ENCODE assay signal across 8 cellular contexts in the genomic region with DNA sequence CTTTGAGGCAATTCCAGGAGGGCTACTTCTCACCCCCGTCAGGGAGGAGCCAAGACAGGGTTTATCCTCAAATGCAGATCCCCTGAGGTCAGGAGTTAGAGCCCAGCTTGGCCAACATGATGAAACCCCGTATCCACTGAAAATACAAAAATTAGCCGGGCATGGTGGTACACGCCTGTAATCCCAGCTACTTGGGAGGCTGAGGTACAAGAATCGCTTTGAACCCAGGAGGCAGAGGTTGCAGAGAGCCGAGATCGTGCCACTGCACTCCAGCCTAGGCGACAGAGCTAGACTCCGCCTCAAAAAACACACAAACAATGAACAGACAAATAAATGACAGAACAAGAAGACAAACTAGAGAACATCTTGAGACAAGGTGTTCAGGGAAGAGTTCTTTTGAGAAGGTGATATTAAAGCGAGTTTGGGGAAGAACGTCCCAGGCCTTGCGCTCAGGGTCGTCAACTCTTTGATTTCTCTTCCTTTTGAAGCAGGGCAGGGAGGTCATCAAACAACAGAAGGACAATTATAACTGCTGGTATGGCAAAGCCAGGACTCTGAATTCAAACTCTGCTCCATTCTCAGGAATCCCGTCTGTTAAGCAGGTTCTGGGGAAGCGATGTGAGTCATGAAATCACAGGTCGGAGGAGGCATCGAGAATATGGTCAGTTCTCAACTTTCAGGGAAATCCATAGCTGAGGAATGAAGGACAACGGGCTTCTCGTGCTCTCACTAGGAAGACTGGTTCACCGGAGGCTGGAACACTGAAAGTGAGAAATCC. TPM values are rescaled to one million over a fixed set of nuclear protein-coding genes. Genes with fewer than 3 reads are reported as not detected.
DNase-seq lines count a peak whose midpoint lies in the region; ATAC-seq and TF ChIP-seq lines count a peak whose summit lies in the region.

No MANE protein-coding gene starts in this region.

- ATAC-seq in stimulated activated naive CD8-positive, alpha-beta T cell treated with anti-CD3 and anti-CD28 coated beads, Interleukin-15, Interleukin-2, amounts not matched to agents 100 U/mL and 50 U/mL, for 24 hours = no peak
- no peak for ATAC-seq in HG03469 (IDR thresholded peaks at IDR 0.05; ENCODE audit: unreplicated experiment)

- H3K36me3 ChIP-seq in adrenal gland (replicated peaks in 1 of 2) (no peaks in the 10 kb centered on the region), kidney epithelial cell (ENCODE audit: control insufficient read depth, insufficient read depth, low read length) (peaks cover 1% of the 10 kb centered on the region), thyroid gland (no peaks in the 10 kb centered on the region)

- H3K4me3 ChIP-seq in adrenal gland = peak overlapping the region in 3 of 4 donors; percentile 54 to 88 (median 64)
- H3K4me3 ChIP-seq in kidney epithelial cell (ENCODE audit: low read depth, low read length) = peak overlapping the region; percentile 62
- H3K4me3 ChIP-seq in thyroid gland (replicated peaks in 1 of 3) = peak overlapping the region; percentile 32 to 95 (median 45)

- peaks cover 54% of the 10 kb centered on the region for H3K4me1 Mint-ChIP-seq in stimulated activated naive CD8-positive, alpha-beta T cell treated with anti-CD3 and anti-CD28 coated beads, Interleukin-15, Interleukin-2, amounts not matched to agents 100 ng/mL and 50 ng/mL, for 24 hours (ENCODE audit: low read depth)

- intact Hi-C loops in adrenal gland (cut with DNase I) = loop anchor here in 1 of 2 donors (10.0 kb wide), 1 partner anchor 72 kb away; no protein-coding TSS in a partner anchor
- intact Hi-C loops in thyroid gland (cut with DNase I) = no loop called here

- no peak for TF ChIP-seq POLR2A in adrenal gland (IDR thresholded peaks at IDR 0.05)
- TF ChIP-seq POLR2A in thyroid gland (IDR thresholded peaks at IDR 0.05) = no peak

- in situ Hi-C loops in KBM-7 (cut with MboI; ENCODE audit: low pct_unique_long_range_greater_than_20kb, low sequenced_read_pairs) = no loop called here

- H3K4me1 ChIP-seq in adrenal gland (replicated peaks in 1 of 2) (peaks cover 24 to 31% of the 10 kb centered on the region in 2 donors), thyroid gland (peaks cover 24 to 38% of the 10 kb centered on the region in 2 donors)

- peak overlapping the region; percentile 97 for H3K27ac Mint-ChIP-seq in stimulated activated naive CD8-positive, alpha-beta T cell treated with anti-CD3 and anti-CD28 coated beads, Interleukin-15, Interleukin-2, amounts not matched to agents 100 ng/mL and 50 ng/mL, for 24 hours

- H3K27me3 ChIP-seq in adrenal gland (no peaks in the 10 kb centered on the region), kidney epithelial cell (ENCODE audit: control insufficient read depth, insufficient read depth, low read length) (no peaks in the 10 kb centered on the region), thyroid gland (no peaks in the 10 kb centered on the region)

- no peaks in the 10 kb centered on the region for H3K27me3 Mint-ChIP-seq in stimulated activated naive CD8-positive, alpha-beta T cell treated with anti-CD3 and anti-CD28 coated beads, Interleukin-15, Interleukin-2, amounts not matched to agents 100 ng/mL and 50 ng/mL, for 24 hours

- WGBS in adrenal gland, 4 donors = 36 to 45% (median 40%) methylated on average over 20 of the region's 20 CpGs
- WGBS in thyroid gland, 2 donors = 40 to 48% methylated on average over 20 of the region's 20 CpGs

- peak overlapping the region; percentile 91 for H3K4me3 Mint-ChIP-seq in stimulated activated naive CD8-positive, alpha-beta T cell treated with anti-CD3 and anti-CD28 coated beads, Interleukin-15, Interleukin-2, amounts not matched to agents 100 ng/mL and 50 ng/mL, for 24 hours

- H3K9me3 ChIP-seq in adrenal gland (replicated peaks in 1 of 3) (no peaks in the 10 kb centered on the region), thyroid gland (no peaks in the 10 kb centered on the region)

- H3K36me3 Mint-ChIP-seq in stimulated activated naive CD8-positive, alpha-beta T cell treated with anti-CD3 and anti-CD28 coated beads, Interleukin-15, Interleukin-2, amounts not matched to agents 100 ng/mL and 50 ng/mL, for 24 hours (ENCODE audit: low read depth) = peaks cover 14% of the 10 kb centered on the region

- H3K27ac ChIP-seq in adrenal gland (peak overlapping the region in 4 of 5 donors; percentile 50 to 97 (median 96)), thyroid gland (peak overlapping the region; percentile 28 to 98 (median 39))

- DNase-seq in stimulated activated naive CD8-positive, alpha-beta T cell treated with anti-CD3 and anti-CD28 coated beads, Interleukin-15, Interleukin-2, amounts not matched to agents 100 U/mL and 50 U/mL, for 24 hours = no peak
- no peak for DNase-seq in adrenal gland
- no peak for DNase-seq in kidney epithelial cell (ENCODE audit: low read depth)
- DNase-seq in thyroid gland = peak in 1 of 2 donors; percentile 9
- no peak for DNase-seq in NCI-H510A treated with DMSO at 0.1 percent for 48 hours (lab: John Stamatoyannopoulos, UW)
- no peak for DNase-seq in KBM-7

- no peak for TF ChIP-seq CTCF in adrenal gland (IDR thresholded peaks at IDR 0.05)
- TF ChIP-seq CTCF in kidney epithelial cell (IDR thresholded peaks at IDR 0.05; ENCODE audit: insufficient read depth, low read length, poor library complexity, severe bottlenecking) = no peak
- no peak for TF ChIP-seq CTCF in thyroid gland (IDR thresholded peaks at IDR 0.05)

- no peaks in the 10 kb centered on the region for H3K9me3 Mint-ChIP-seq in stimulated activated naive CD8-positive, alpha-beta T cell treated with anti-CD3 and anti-CD28 coated beads, Interleukin-15, Interleukin-2, amounts not matched to agents 100 ng/mL and 50 ng/mL, for 24 hours

RNA-seq across cellular contexts. Expression of a gene that starts 1.4 kb away (rescaled TPM):
- total RNA-seq in adrenal gland (100 to 1,000 TPM in 1 of 8 donors, 10 to 100 TPM in 7; 39.2 to 105 (median 78.1) TPM), kidney epithelial cell (119 and 138 TPM in 2 replicates), thyroid gland (100 to 1,000 TPM; 124 to 208 (median 151) TPM)
- polyA plus RNA-seq in adrenal gland = 100 to 1,000 TPM in 1 of 3 donors, 10 to 100 TPM in 2; 35.7 to 128 (median 92.7) TPM
